ENCODE assay signal across 31 cellular contexts in genomic region chr2:131419447-131419846, GRCh38. TPM values are rescaled to one million over a fixed set of nuclear protein-coding genes. Genes with fewer than 3 reads are reported as not detected.
A peak's percentile ranks its signal among the peaks of the same experiment; 100 is the strongest.
DNase-seq lines count a peak whose midpoint lies in the region; FAIRE-seq and TF ChIP-seq lines count a peak whose summit lies in the region.
"Had no signal": no experiment of that assay in that cellular context is flagged by ENCODE, and none has a peak within 500 bp of the region (broad histone marks: within the 10 kb centered on the region; RNA-seq: fewer than 3 reads in every experiment).

No MANE protein-coding gene starts in this region.

- no peaks in the 10 kb centered on the region for H3K36me3 ChIP-seq in HUES64 (ENCODE audit: insufficient read depth, low read length)
- H3K36me3 ChIP-seq: BE2C, upper lobe of left lung had no signal

- H3K36me3 Mint-ChIP-seq in neural crest cell (ENCODE audit: low read depth), result peaks cover 6% of the 10 kb centered on the region

- WGBS in HUES64, result 3% methylated on average over 10 of the region's 10 CpGs

- H3K27me3 Mint-ChIP-seq in neural crest cell (ENCODE audit: low read depth), result peaks cover 38% of the 10 kb centered on the region

- H3K27me3 ChIP-seq in HUES64 (ENCODE audit: insufficient read depth, low read length), result peaks cover 14% of the 10 kb centered on the region
- H3K27me3 ChIP-seq: upper lobe of left lung had no signal

- H3K27ac Mint-ChIP-seq in neural crest cell (ENCODE audit: unreplicated experiment), result peak overlapping the region; percentile 37
- H3K27ac Mint-ChIP-seq: activated B cell treated with CpG ODN at 0.5 μM for 24 hours; activated CD8-positive, alpha-beta T cell treated with anti-CD3 and anti-CD28 coated beads, Interleukin-2, amount 10 ng/mL, durations not matched to agents 7 days and 5 days; activated naive CD4-positive, alpha-beta T cell treated with anti-CD3 and anti-CD28 coated beads for 36 hours; activated T-cell treated with anti-CD3 and anti-CD28 coated beads, Interleukin-2, amount 50 U/mL, for 24 hours had no signal

- H3K4me3 ChIP-seq in HUES64 (ENCODE audit: low read length), result peak overlapping the region; percentile 22; the same call in 1 of the 2 replicates
- H3K4me3 ChIP-seq: SK-N-MC, upper lobe of left lung had no signal

- peaks cover 21% of the 10 kb centered on the region for H3K4me1 Mint-ChIP-seq in neural crest cell
- H3K4me1 Mint-ChIP-seq: activated B cell treated with CpG ODN at 0.5 μM for 24 hours had no signal

- H3K27ac ChIP-seq in HUES64 (ENCODE audit: low read depth, low read length), result peak overlapping the region; percentile 94
- H3K27ac ChIP-seq: KMS-11, SK-N-MC, upper lobe of left lung had no signal

- FAIRE-seq in endometrium (lab: Jason Lieb, UNC), result peak; percentile 60
- FAIRE-seq: RCC 7860 had no signal

- no peaks in the 10 kb centered on the region for H3K9me3 Mint-ChIP-seq in neural crest cell
- H3K9me3 Mint-ChIP-seq: activated B cell treated with CpG ODN at 0.5 μM for 24 hours; activated naive CD4-positive, alpha-beta T cell treated with anti-CD3 and anti-CD28 coated beads for 36 hours; activated T-cell treated with anti-CD3 and anti-CD28 coated beads, Interleukin-2, amount 50 U/mL, for 24 hours had no signal

- TF ChIP-seq CTCF in neural crest cell (conservative IDR thresholded peaks at IDR 0.05), result no peak

- no peak overlapping the region for H3K4me3 Mint-ChIP-seq in neural crest cell
- H3K4me3 Mint-ChIP-seq: activated B cell treated with CpG ODN at 0.5 μM for 24 hours; activated CD8-positive, alpha-beta T cell treated with anti-CD3 and anti-CD28 coated beads, Interleukin-2, amount 10 ng/mL, durations not matched to agents 7 days and 5 days; activated naive CD4-positive, alpha-beta T cell treated with anti-CD3 and anti-CD28 coated beads for 36 hours; activated T-cell treated with anti-CD3 and anti-CD28 coated beads, Interleukin-2, amount 50 U/mL, for 24 hours had no signal

- DNase-seq in Daoy (ENCODE audit: low read depth) (peak; percentile 20), neural crest cell (ENCODE audit: low read depth, low spot score) (no peak), glomerular visceral epithelial cell (ENCODE audit: extremely low spot score) (no peak), NCI-H1694 treated with DMSO at 0.1 percent for 48 hours (lab: John Stamatoyannopoulos, UW) (no peak), NCI-H524 (lab: John Stamatoyannopoulos, UW) (no peak)
- DNase-seq in activated CD4-positive, alpha-beta T cell treated with anti-CD3 and anti-CD28 coated beads, Interleukin-2, amount 50 U/mL, for 1 hour, result no peak
- DNase-seq: activated B cell treated with CpG ODN at 0.5 μM for 24 hours; activated CD8-positive, alpha-beta T cell treated with anti-CD3 and anti-CD28 coated beads, Interleukin-2, amount 10 ng/mL, durations not matched to agents 7 days and 5 days; activated naive CD4-positive, alpha-beta T cell treated with anti-CD3 and anti-CD28 coated beads for 36 hours; activated T-cell treated with anti-CD3 and anti-CD28 coated beads, Interleukin-2, amount 50 U/mL, for 24 hours; aorta; BE2C; COR-L47; DMS79 treated with DMSO at 0.1 percent for 48 hours; effector memory CD4-positive, alpha-beta T cell; NCI-H1092; NCI-H2081; NK-92 treated with Interleukin-12 subunit alpha and Interleukin-12 subunit beta, amount 100 ng/mL, for 24 hours; stimulated activated CD4-positive, alpha-beta T cell treated with anti-CD3 and anti-CD28 coated beads, Interleukin-12 subunit alpha, Interleukin-12 subunit beta, amount 100 ng/mL, for 4 hours; stimulated activated CD8-positive, alpha-beta memory T cell treated with anti-CD3 and anti-CD28 coated beads, Interleukin-4, amount 100 ng/mL, for 48 hours; upper lobe of left lung had no signal

- no peaks in the 10 kb centered on the region for H3K9me3 ChIP-seq in HUES64 (ENCODE audit: insufficient read depth, low read depth, low read length)
- H3K9me3 ChIP-seq: BE2C, upper lobe of left lung had no signal

- H3K4me1 ChIP-seq in HUES64 (ENCODE audit: insufficient read depth, low read length), result peaks cover 47% of the 10 kb centered on the region
- H3K4me1 ChIP-seq: BE2C, upper lobe of left lung had no signal

- H3K9ac ChIP-seq in HUES64 (ENCODE audit: low read depth, low read length), result peak overlapping the region; percentile 44; the same call in 1 of the 2 replicates
- H3K9ac ChIP-seq: KMS-11 had no signal

RNA-seq across cellular contexts. Expression of gene RAB6D, which starts 55.5 kb away (rescaled TPM):
- total RNA-seq in Daoy (2014; rRNA removed; shearing (Covaris generic)), result not detected in 2 replicates
- polyA plus RNA-seq in HUES64 (2013, experiment 1 of 2), result 0.10 TPM
- polyA plus RNA-seq in HUES64 (2013, experiment 2 of 2), result not detected
- total RNA-seq in neural crest cell, result 0.42 and 0.52 TPM in 2 replicates
- total RNA-seq: A172; activated B cell treated with CpG ODN at 0.5 μM for 24 hours; activated naive CD4-positive, alpha-beta T cell treated with anti-CD3 and anti-CD28 coated beads for 36 hours; aorta; liver had no signal
- polyA plus RNA-seq: aorta had no signal

RNA-seq across cellular contexts. Expression of gene TUBA3D, which starts 56.5 kb away (rescaled TPM):
- total RNA-seq in Daoy (2014; rRNA removed; shearing (Covaris generic)), result not detected in 2 replicates
- polyA plus RNA-seq in HUES64 (2013, experiment 1 of 2), result 0.20 TPM
- not detected for polyA plus RNA-seq in HUES64 (2013, experiment 2 of 2)
- total RNA-seq in neural crest cell, result not detected in 2 replicates
- total RNA-seq: A172; activated B cell treated with CpG ODN at 0.5 μM for 24 hours; activated CD8-positive, alpha-beta T cell treated with anti-CD3 and anti-CD28 coated beads, Interleukin-2, amount 10 ng/mL, durations not matched to agents 7 days and 5 days; activated naive CD4-positive, alpha-beta T cell treated with anti-CD3 and anti-CD28 coated beads for 36 hours; aorta; mucosa of gallbladder; NCI-H460; renal cortical epithelial cell; upper lobe of left lung had no signal
